Comparison of ENCODE assay signal across 9 cellular contexts in the genomic region with DNA sequence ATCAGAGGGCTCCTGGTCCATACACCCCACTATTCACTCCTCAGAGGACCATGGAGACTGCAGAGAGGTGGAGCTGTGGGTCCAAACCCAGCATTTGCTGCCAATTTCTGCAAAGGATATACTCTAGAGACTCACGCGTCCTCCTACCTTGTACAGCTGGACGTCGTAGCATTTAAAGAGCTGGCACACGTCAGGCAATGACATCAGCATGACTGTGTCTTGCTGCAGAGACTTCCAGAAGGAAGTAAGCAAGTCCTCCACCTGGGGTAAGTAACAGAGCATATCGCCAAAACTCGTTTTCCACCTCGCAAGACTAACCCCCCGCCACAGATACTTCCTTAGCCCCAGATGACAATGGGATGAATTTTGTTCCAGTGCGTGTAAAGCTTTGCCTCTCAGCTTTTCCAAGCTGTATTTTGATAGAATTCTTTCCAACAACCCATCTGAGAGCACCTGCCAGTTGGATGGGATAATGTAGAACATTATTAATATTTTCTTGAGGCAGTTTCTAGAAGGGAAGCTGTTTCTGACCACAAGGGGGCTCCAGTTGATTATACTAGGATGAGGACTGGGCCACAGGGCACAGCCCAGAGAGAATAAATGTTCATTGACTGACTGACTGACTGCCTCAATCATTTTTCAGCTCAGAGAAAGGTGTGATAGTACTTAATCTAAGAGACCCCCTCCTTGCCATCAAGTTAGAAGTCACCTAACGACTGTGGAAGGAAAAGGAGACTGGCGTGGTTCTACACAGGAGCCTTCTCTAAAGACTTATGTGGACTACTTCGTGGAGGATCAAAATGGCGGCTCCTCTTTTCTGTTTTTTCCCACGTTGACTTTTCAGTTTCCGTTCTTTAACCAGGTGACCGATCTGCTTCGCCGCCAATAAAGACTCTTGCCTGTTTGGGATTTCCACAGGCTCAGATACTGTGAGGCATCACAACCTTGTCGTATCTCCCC. TPM values are rescaled to one million over a fixed set of nuclear protein-coding genes. Genes with fewer than 3 reads are reported as not detected.
DNase-seq lines count a peak whose midpoint lies in the region; ATAC-seq, FAIRE-seq and TF ChIP-seq lines count a peak whose summit lies in the region.
"Had no signal": no experiment of that assay in that cellular context is flagged by ENCODE, and none has a peak within 500 bp of the region (broad histone marks: within the 10 kb centered on the region; RNA-seq: fewer than 3 reads in every experiment).

No MANE protein-coding gene starts in this region.

- H2AK5ac ChIP-seq in H1 (ENCODE audit: low read depth, low read length): peak overlapping the region; percentile 88; the same call in 1 of the 2 replicates

- H4K8ac ChIP-seq in H1 (ENCODE audit: extremely low read depth, insufficient read depth, low read length): peak overlapping the region; percentile 11; the same call in 1 of the 2 replicates

- intact Hi-C loops in Right ventricle myocardium inferior (cut with DNase I): loop anchor here (2.0 to 5.0 kb wide), 2 partner anchors 278 to 412 kb away; partner anchors contain the start of gene MAP4K4
- intact Hi-C loops in cardiac septum (cut with DNase I): loop anchor here (1.0 to 10.0 kb wide), 3 partner anchors 74 to 412 kb away; no protein-coding TSS in a partner anchor
- intact Hi-C loops in mucosa of descending colon (cut with DNase I, micrococcal nuclease): loop anchor here in 1 of 2 donors (10.0 kb wide), 1 partner anchor 416 kb away; no protein-coding TSS in a partner anchor

- DNase-seq in Right ventricle myocardium inferior (ENCODE audit: missing footprints) (no peak), cardiac septum (ENCODE audit: low spot score) (no peak), NCI-H345 treated with DMSO at 0.1 percent for 48 hours (lab: John Stamatoyannopoulos, UW; ENCODE audit: unreplicated experiment) (peak; percentile 14), H1 (ENCODE audit: low read depth in 1 of 2, low spot score in 2 of 2) (peak in 1 of 2 experiments; percentile 53), mucosa of descending colon (peak in 1 of 3 donors; percentile 84)
- DNase-seq in activated CD4-positive, alpha-beta T cell treated with anti-CD3 and anti-CD28 coated beads, Interleukin-2, amount 50 U/mL, for 4 hours: peak; percentile 54 to 55
- peak; percentile 40 for DNase-seq in stimulated activated naive B cell treated with anti-CD40 and anti-IgM and Interleukin-4, amounts not matched to agents 10 μg/mL and 1 μg/mL and 100 μg/mL, for 72 hours

- TF ChIP-seq RAD21 in H1 (IDR thresholded peaks at IDR 0.05 in 1 of 2, conservative IDR thresholded peaks at IDR 0.05 in 1 of 2; ENCODE audit: low read depth in 2 of 2, low read length in 2 of 2): peak; percentile 91

- H3K27ac ChIP-seq in H1 (ENCODE audit: low read depth, low read length): no peak overlapping the region

- 0 out of 2 replicates have a peak overlapping the region, but pooled peaks have one; percentile 93 for H2BK20ac ChIP-seq in H1 (ENCODE audit: low read length)

- POLR2A ChIA-PET in H1 (lab: Charles Lee; ENCODE audit: partially characterized antibody): interaction anchor here (0.7 to 1.1 kb wide), 2 partner anchors 9 to 365 kb away, joined by 3 to 4 read pairs; no protein-coding TSS in a partner anchor

- H3K27me3 ChIP-seq in H1 (replicated peaks in 1 of 4; ENCODE audit: control insufficient read depth in 3 of 4, extremely low read depth in 1 of 4, insufficient read depth in 3 of 4, low read length in 3 of 4): no peaks in the 10 kb centered on the region

- H3K18ac ChIP-seq in H1 (ENCODE audit: extremely low read depth, low read length): no peak overlapping the region

- H3K9me3 ChIP-seq in H1 (ENCODE audit: insufficient read depth in 2 of 2, low read depth in 1 of 2, low read length in 1 of 2) (peaks cover 0 to 6% of the 10 kb centered on the region in 2 experiments; a peak in 1 of 4 replicates), mucosa of descending colon (peaks cover 3% of the 10 kb centered on the region)

- H4K91ac ChIP-seq in H1 (replicated peaks; ENCODE audit: insufficient read length, low read length): peak overlapping the region; percentile 57

- no peak overlapping the region for H3K4me3 Mint-ChIP-seq in stimulated activated naive B cell treated with anti-CD40 and anti-IgM and Interleukin-4, amounts not matched to agents 10 μg/mL and 1 μg/mL and 100 μg/mL, for 72 hours

- no peak overlapping the region for H2AFZ ChIP-seq in H1 (ENCODE audit: low read length)

- FAIRE-seq in H1 (lab: Jason Lieb, UNC): peak; percentile 58

- peaks cover 0 to 3% of the 10 kb centered on the region in 2 experiments for H4K20me1 ChIP-seq in H1 (replicated peaks in 1 of 2; ENCODE audit: control insufficient read depth in 1 of 2, insufficient read depth in 2 of 2, low read length in 2 of 2)

- H3K36me3 ChIP-seq in H1 (ENCODE audit: control insufficient read depth in 2 of 4, insufficient read depth in 4 of 4, low read length in 3 of 4): no peaks in the 10 kb centered on the region
- H3K36me3 ChIP-seq in mucosa of descending colon (ENCODE audit: low read depth): no peaks in the 10 kb centered on the region

- H3K27me3 Mint-ChIP-seq in stimulated activated naive B cell treated with anti-CD40 and anti-IgM and Interleukin-4, amounts not matched to agents 10 μg/mL and 1 μg/mL and 100 μg/mL, for 72 hours: no peaks in the 10 kb centered on the region

- H3K56ac ChIP-seq in H1 (replicated peaks; ENCODE audit: insufficient read length, low read depth, low read length): no peak overlapping the region

- peaks cover 4 to 6% of the 10 kb centered on the region in 2 donors for H3K4me1 Mint-ChIP-seq in stimulated activated naive B cell treated with anti-CD40 and anti-IgM and Interleukin-4, amounts not matched to agents 10 μg/mL and 1 μg/mL and 100 μg/mL, for 72 hours

- H3K36me3 Mint-ChIP-seq in stimulated activated naive B cell treated with anti-CD40 and anti-IgM and Interleukin-4, amounts not matched to agents 10 μg/mL and 1 μg/mL and 100 μg/mL, for 72 hours: no peaks in the 10 kb centered on the region

- H3K27ac Mint-ChIP-seq in stimulated activated naive B cell treated with anti-CD40 and anti-IgM and Interleukin-4, amounts not matched to agents 10 μg/mL and 1 μg/mL and 100 μg/mL, for 72 hours: no peak overlapping the region

- H3K9ac ChIP-seq in H1 (replicated peaks in 1 of 4; ENCODE audit: extremely low read depth in 1 of 4, low read depth in 3 of 4, low read length in 3 of 4): no peak overlapping the region

- no peak for TF ChIP-seq POLR2A in H1 (IDR thresholded peaks at IDR 0.05; ENCODE audit: control extremely low read depth in 1 of 2, low read depth in 2 of 2, low read length in 2 of 2)

- 80% methylated on average over 20 of the region's 20 CpGs; no CpG with 5 or more reads in 1 of the 2 experiments for WGBS in H1 (ENCODE audit: extremely low coverage in 1 of 2, insufficient coverage in 1 of 2, insufficient read length in 1 of 2, insufficient replicate concordance in 2 of 2, low coverage in 1 of 2, low lambda C conversion rate in 2 of 2, missing lambda C conversion rate in 1 of 2), 2 experiments

- H3K23me2 ChIP-seq in H1 (ENCODE audit: low read depth, low read length): no peaks in the 10 kb centered on the region

- peak; percentile 81 for ATAC-seq in Right ventricle myocardium inferior
- peak; percentile 80 for ATAC-seq in mucosa of descending colon
- ATAC-seq in stimulated activated naive B cell treated with anti-CD40 and anti-IgM and Interleukin-4, amounts not matched to agents 10 μg/mL and 1 μg/mL and 100 μg/mL, for 72 hours (replicated peaks): peak; percentile 83 to 95
- ATAC-seq in GM18858 (IDR thresholded peaks at IDR 0.05; ENCODE audit: unreplicated experiment): no peak

- H3K4me1 ChIP-seq in H1 (replicated peaks in 1 of 4; ENCODE audit: control insufficient read depth in 3 of 4, insufficient read depth in 4 of 4, low read length in 3 of 4): no peaks in the 10 kb centered on the region
- H3K4me1 ChIP-seq in mucosa of descending colon (ENCODE audit: low read depth): no peaks in the 10 kb centered on the region

- H2BK15ac ChIP-seq in H1 (ENCODE audit: low read length): no peak overlapping the region

- H3K4me3 ChIP-seq in H1 (ENCODE audit: extremely low read depth in 1 of 4, insufficient read depth in 2 of 4, low read depth in 3 of 4, low read length in 4 of 4): no peak overlapping the region
- H3K4me3 ChIP-seq in mucosa of descending colon: no peak overlapping the region

- peak; percentile 5 to 64 (median 64) for TF ChIP-seq CTCF in H1 (IDR thresholded peaks at IDR 0.05; ENCODE audit: control extremely low read depth in 1 of 3, insufficient read depth in 1 of 3, low read depth in 1 of 3, low read length in 3 of 3)
- peak; percentile 26 for TF ChIP-seq CTCF in mucosa of descending colon (IDR thresholded peaks at IDR 0.05)

- no peak overlapping the region for H3K4me2 ChIP-seq in H1 (ENCODE audit: insufficient read depth in 1 of 2, low read depth in 2 of 2, low read length in 2 of 2)

- no peak overlapping the region for H3K4ac ChIP-seq in H1 (replicated peaks; ENCODE audit: insufficient read length, low read depth, low read length)

- no peak overlapping the region for H3K14ac ChIP-seq in H1 (ENCODE audit: insufficient read length)

- peaks cover 0 to 2% of the 10 kb centered on the region in 2 donors for H3K9me3 Mint-ChIP-seq in stimulated activated naive B cell treated with anti-CD40 and anti-IgM and Interleukin-4, amounts not matched to agents 10 μg/mL and 1 μg/mL and 100 μg/mL, for 72 hours

- H2BK5ac ChIP-seq in H1 (ENCODE audit: low read depth, low read length): no peak overlapping the region

- no peak overlapping the region for H2BK120ac ChIP-seq in H1 (replicated peaks; ENCODE audit: low read depth, low read length)

- no peaks in the 10 kb centered on the region for H3K79me1 ChIP-seq in H1 (ENCODE audit: low read depth, low read length)

- H2BK12ac ChIP-seq in H1 (ENCODE audit: low read depth, low read length): peak overlapping the region; percentile 62; the same call in 1 of the 2 replicates

- TF ChIP-seq EP300 in H1 (IDR thresholded peaks at IDR 0.05; ENCODE audit: borderline replicate concordance in 1 of 2, low read depth in 2 of 2, low read length in 2 of 2): no peak

- CTCF ChIA-PET in H1 (lab: Charles Lee; ENCODE audit: partially characterized antibody): interaction anchor here (0.6 to 6.1 kb wide), 46 partner anchors 8 to 413 kb away, joined by 3 to 32 read pairs (median 4); partner anchors contain the start of gene MAP4K4

- no peaks in the 10 kb centered on the region for H3K79me2 ChIP-seq in H1 (ENCODE audit: control insufficient read depth in 1 of 2, insufficient read depth in 2 of 2, low read length in 2 of 2)

- H3K23ac ChIP-seq in H1 (ENCODE audit: insufficient read length): no peak overlapping the region

- H4K5ac ChIP-seq in H1 (ENCODE audit: insufficient read length, low read depth, low read length): no peak overlapping the region

RNA-seq across cellular contexts. Expression of gene CREG2, which starts 31.7 kb away (rescaled TPM):
- total RNA-seq in Right ventricle myocardium inferior: not detected
- total RNA-seq in cardiac septum: 0.81 TPM
- 2.0 and 2.2 TPM in 2 replicates for total RNA-seq in H1 (2021; fragmentation: NEBNext Ultra II Directional; extraction: Animal tissue kit (Norgen Biotek cat#: 25700))
- 1.7 and 2.0 TPM in 2 replicates for polyA plus RNA-seq in H1 (2011; rRNA removed)
- 1.3 TPM for polyA plus RNA-seq in H1 (2011; cell fraction: cytosol; rRNA removed)
- 2.6 TPM for polyA plus RNA-seq in H1 (2011; cell fraction: nucleus; rRNA removed)
- 0.88 to 1.3 TPM (median 0.95 TPM) in 4 replicates for polyA plus RNA-seq in H1 (2012, experiment 1 of 2)
- polyA plus RNA-seq in H1 (2012, experiment 2 of 2): 0.68 TPM
- 0.75 TPM for polyA plus RNA-seq in H1 (2013, experiment 1 of 2)
- 1.1 TPM for polyA plus RNA-seq in H1 (2013, experiment 2 of 2)
- 1.6 and 1.8 TPM in 2 replicates for polyA minus RNA-seq in H1 (2011; rRNA and poly(A)+ RNA removed)
- 3.8 TPM for polyA minus RNA-seq in H1 (2011; cell fraction: cytosol; rRNA and poly(A)+ RNA removed)
- polyA minus RNA-seq in H1 (2011; cell fraction: nucleus; rRNA and poly(A)+ RNA removed): 3.6 TPM
- 1 to 10 TPM in 1 of 3 donors, under 1 TPM in 1, not detected in 1; 0.19 to 1.1 TPM for total RNA-seq in mucosa of descending colon
- total RNA-seq: mononuclear cell had no signal

RNA-seq across cellular contexts. Expression of gene RFX8, which starts 55.9 kb away (rescaled TPM):
- total RNA-seq in Right ventricle myocardium inferior: not detected
- not detected for total RNA-seq in cardiac septum
- total RNA-seq in H1 (2021; fragmentation: NEBNext Ultra II Directional; extraction: Animal tissue kit (Norgen Biotek cat#: 25700)): 0.60 and 1.3 TPM in 2 replicates
- 0.57 and 0.97 TPM in 2 replicates for polyA plus RNA-seq in H1 (2011; rRNA removed)
- 1.2 TPM for polyA plus RNA-seq in H1 (2011; cell fraction: cytosol; rRNA removed)
- polyA plus RNA-seq in H1 (2011; cell fraction: nucleus; rRNA removed): 1.3 TPM
- 0.54 to 1.4 TPM (median 0.94 TPM) in 4 replicates for polyA plus RNA-seq in H1 (2012, experiment 1 of 2)
- not detected for polyA plus RNA-seq in H1 (2012, experiment 2 of 2)
- polyA plus RNA-seq in H1 (2013, experiment 1 of 2): 0.41 TPM
- polyA plus RNA-seq in H1 (2013, experiment 2 of 2): 0.22 TPM
- 0.28 and 0.34 TPM in 2 replicates for polyA minus RNA-seq in H1 (2011; rRNA and poly(A)+ RNA removed)
- polyA minus RNA-seq in H1 (2011; cell fraction: cytosol; rRNA and poly(A)+ RNA removed): not detected
- 1.6 TPM for polyA minus RNA-seq in H1 (2011; cell fraction: nucleus; rRNA and poly(A)+ RNA removed)
- total RNA-seq in mucosa of descending colon: not detected

Comparison
In these comparisons a context has a peak if more than half of its experiments do, and no peak if none do; other contexts are left out.
1. DNase-seq: peak in NCI-H345 treated with DMSO at 0.1 percent for 48 hours (single experiment), activated CD4-positive, alpha-beta T cell treated with anti-CD3 and anti-CD28 coated beads, Interleukin-2, amount 50 U/mL, for 4 hours (2 of 2) and stimulated activated naive B cell treated with anti-CD40 and anti-IgM and Interleukin-4, amounts not matched to agents 10 μg/mL and 1 μg/mL and 100 μg/mL, for 72 hours (single experiment); none in Right ventricle myocardium inferior (single experiment) and cardiac septum (single experiment).